Comparison of ENCODE assay signal across 24 cellular contexts in genomic region chrX:43005561-43005960, GRCh38.
"Had no signal": no experiment of that assay in that cellular context is flagged by ENCODE, and none has a peak within 500 bp of the region (broad histone marks: within the 10 kb centered on the region; RNA-seq: fewer than 3 reads in every experiment).

No MANE protein-coding gene starts in this region.

- H3K4me3 ChIP-seq: adrenal gland, colonic mucosa, esophagus squamous epithelium, gastrocnemius medialis, heart right ventricle, ovary, prostate gland, testis, vagina had no signal

- H3K4me1 Mint-ChIP-seq: activated CD4-positive, alpha-beta memory T cell treated with anti-CD3 and anti-CD28 coated beads, Interleukin-2, amount 10 ng/mL, durations not matched to agents 7 days and 5 days; activated CD4-positive, alpha-beta T cell treated with anti-CD3 and anti-CD28 coated beads, Interleukin-2, amount 10 ng/mL, durations not matched to agents 24 days and 14 days; central memory CD8-positive, alpha-beta T cell; nephron had no signal

- H3K4me1 ChIP-seq: adrenal gland, colonic mucosa, esophagus squamous epithelium, gastrocnemius medialis, heart right ventricle, prostate gland, testis, vagina had no signal

- H3K9me3 Mint-ChIP-seq: activated B cell treated with CpG ODN at 0.5 μM for 24 hours; activated CD4-positive, alpha-beta memory T cell treated with anti-CD3 and anti-CD28 coated beads, Interleukin-2, amount 10 ng/mL, durations not matched to agents 7 days and 5 days; activated CD4-positive, alpha-beta T cell treated with anti-CD3 and anti-CD28 coated beads, Interleukin-2, amount 10 ng/mL, durations not matched to agents 24 days and 14 days; activated T-helper 1 cell treated with anti-CD3 and anti-CD28 coated beads, Interleukin-12 subunit alpha, Interleukin-12 subunit beta, Interleukin-2, Interleukin-4 antibody, amounts not matched to agents 30 ng/mL and 10 ng/mL and 1 ng/mL, durations not matched to agents 14 hours and 24 hours and 36 hours; central memory CD8-positive, alpha-beta T cell; nephron had no signal

- H3K27me3 Mint-ChIP-seq: activated B cell treated with CpG ODN at 0.5 μM for 24 hours; activated CD4-positive, alpha-beta memory T cell treated with anti-CD3 and anti-CD28 coated beads, Interleukin-2, amount 10 ng/mL, durations not matched to agents 7 days and 5 days; activated CD4-positive, alpha-beta T cell treated with anti-CD3 and anti-CD28 coated beads, Interleukin-2, amount 10 ng/mL, durations not matched to agents 24 days and 14 days; activated naive CD8-positive, alpha-beta T cell; central memory CD8-positive, alpha-beta T cell had no signal

- H3K36me3 ChIP-seq: adrenal gland, colonic mucosa, esophagus squamous epithelium, gastrocnemius medialis, heart right ventricle, neutrophil, ovary, prostate gland, vagina had no signal

- DNase-seq: activated B cell treated with CpG ODN at 0.5 μM for 24 hours; activated CD4-positive, alpha-beta memory T cell treated with anti-CD3 and anti-CD28 coated beads, Interleukin-2, amount 10 ng/mL, durations not matched to agents 7 days and 5 days; activated CD4-positive, alpha-beta T cell treated with anti-CD3 and anti-CD28 coated beads, Interleukin-2, amount 10 ng/mL, durations not matched to agents 24 days and 14 days; activated gamma-delta T cell treated with Interleukin-2 at 50 U/mL for 16 hours; adrenal gland; colonic mucosa; esophagus squamous epithelium; gastrocnemius medialis; heart right ventricle; islet precursor cell; left cardiac atrium; ovary; stimulated activated CD4-positive, alpha-beta T cell treated with anti-CD3 and anti-CD28 coated beads, Interleukin-4, amount 100 ng/mL, for 1 hour; stimulated activated naive CD4-positive, alpha-beta T cell; T-helper 9 cell; testis; trophoblast cell had no signal

- H3K4me3 Mint-ChIP-seq: activated B cell treated with CpG ODN at 0.5 μM for 24 hours; activated CD4-positive, alpha-beta memory T cell treated with anti-CD3 and anti-CD28 coated beads, Interleukin-2, amount 10 ng/mL, durations not matched to agents 7 days and 5 days; activated CD4-positive, alpha-beta T cell treated with anti-CD3 and anti-CD28 coated beads, Interleukin-2, amount 10 ng/mL, durations not matched to agents 24 days and 14 days; activated naive CD8-positive, alpha-beta T cell; activated T-helper 1 cell treated with anti-CD3 and anti-CD28 coated beads, Interleukin-12 subunit alpha, Interleukin-12 subunit beta, Interleukin-2, Interleukin-4 antibody, amounts not matched to agents 30 ng/mL and 10 ng/mL and 1 ng/mL, durations not matched to agents 14 hours and 24 hours and 36 hours; central memory CD8-positive, alpha-beta T cell; nephron had no signal

- H3K27me3 ChIP-seq: adrenal gland, colonic mucosa, esophagus squamous epithelium, neutrophil, ovary, testis, vagina had no signal

- H3K9me3 ChIP-seq: adrenal gland, colonic mucosa, esophagus squamous epithelium, gastrocnemius medialis, heart right ventricle, neutrophil, ovary, prostate gland, testis, vagina had no signal

- H3K27ac ChIP-seq: adrenal gland, colonic mucosa, esophagus squamous epithelium, gastrocnemius medialis, heart right ventricle, neutrophil, ovary, prostate gland, testis, vagina had no signal

- H3K27ac Mint-ChIP-seq: activated B cell treated with CpG ODN at 0.5 μM for 24 hours; activated CD4-positive, alpha-beta memory T cell treated with anti-CD3 and anti-CD28 coated beads, Interleukin-2, amount 10 ng/mL, durations not matched to agents 7 days and 5 days; activated CD4-positive, alpha-beta T cell treated with anti-CD3 and anti-CD28 coated beads, Interleukin-2, amount 10 ng/mL, durations not matched to agents 24 days and 14 days; activated naive CD8-positive, alpha-beta T cell; activated T-helper 1 cell treated with anti-CD3 and anti-CD28 coated beads, Interleukin-12 subunit alpha, Interleukin-12 subunit beta, Interleukin-2, Interleukin-4 antibody, amounts not matched to agents 30 ng/mL and 10 ng/mL and 1 ng/mL, durations not matched to agents 14 hours and 24 hours and 36 hours; nephron had no signal

- H3K36me3 Mint-ChIP-seq: activated naive CD8-positive, alpha-beta T cell had no signal
